8 cellular contexts compared by ENCODE assay signal in the genomic region with DNA sequence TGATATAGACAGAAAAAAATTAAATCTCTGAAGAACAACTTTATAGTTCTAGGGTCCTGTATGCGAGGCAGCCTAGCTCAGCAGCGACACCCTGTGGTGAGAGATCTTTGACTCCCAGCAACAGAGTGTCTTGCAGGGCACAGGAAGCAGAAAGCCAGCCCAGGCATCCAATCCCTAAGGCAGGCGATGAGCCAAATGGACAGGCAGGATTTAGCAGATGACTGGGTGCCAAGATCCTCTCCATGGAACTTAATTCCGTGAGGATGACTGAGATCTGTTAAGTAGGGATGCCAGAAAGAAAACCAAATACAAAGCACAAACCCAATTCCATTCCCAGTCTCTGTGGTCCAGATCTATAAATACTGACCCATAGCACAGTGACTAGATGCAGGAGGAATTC. TPM values are rescaled to one million over a fixed set of nuclear protein-coding genes. Genes with fewer than 3 reads are reported as not detected.
A peak's percentile ranks its signal among the peaks of the same experiment; 100 is the strongest.
DNase-seq lines count a peak whose midpoint lies in the region; ATAC-seq and TF ChIP-seq lines count a peak whose summit lies in the region.

No MANE protein-coding gene starts in this region.

- H3K27me3 ChIP-seq in adrenal gland, result no peaks in the 10 kb centered on the region

- H3K4me1 ChIP-seq in adrenal gland (replicated peaks in 1 of 2), result peaks cover 0 to 7% of the 10 kb centered on the region in 2 donors

- WGBS in adrenal gland, 4 donors, result 8 to 14% (median 11%) methylated on average over 4 of the region's 4 CpGs

- DNase-seq in NCI-H128 (lab: John Stamatoyannopoulos, UW; ENCODE audit: unreplicated experiment), result peak; percentile 41
- peak; percentile 20 to 63 (median 37) for DNase-seq in T-helper 1 cell
- DNase-seq in adrenal gland, result peak; percentile 80 to 95 (median 88)
- peak; percentile 87 for DNase-seq in left cardiac atrium
- peak; percentile 69 for DNase-seq in retina

- H3K9me3 ChIP-seq in adrenal gland (replicated peaks in 1 of 3), result no peaks in the 10 kb centered on the region

- no peak overlapping the region for H3K27ac ChIP-seq in adrenal gland

- intact Hi-C loops in adrenal gland (cut with DNase I) (loop anchor here (5.0 to 10.0 kb wide), 6 partner anchors 183 to 513 kb away; no protein-coding TSS in a partner anchor), left cardiac atrium (cut with DNase I) (loop anchor here (2.0 to 10.0 kb wide), 4 partner anchors 297 to 507 kb away; no protein-coding TSS in a partner anchor)

- no peak overlapping the region for H3K4me3 ChIP-seq in adrenal gland

- H3K36me3 ChIP-seq in adrenal gland (replicated peaks in 1 of 2), result no peaks in the 10 kb centered on the region

- no peak for TF ChIP-seq POLR2A in adrenal gland (IDR thresholded peaks at IDR 0.05)

- peak; percentile 87 to 88 for ATAC-seq in left cardiac atrium
- no peak for ATAC-seq in HG03139 (IDR thresholded peaks at IDR 0.05; ENCODE audit: unreplicated experiment)
- no peak for ATAC-seq in GM19452 (IDR thresholded peaks at IDR 0.05; ENCODE audit: unreplicated experiment)

- TF ChIP-seq CTCF in GM12872 (IDR thresholded peaks at IDR 0.05; ENCODE audit: insufficient read depth, low read depth, low read length) (peak; percentile 83), adrenal gland (IDR thresholded peaks at IDR 0.05) (peak; percentile 73 to 98 (median 86))

RNA-seq across cellular contexts. Expression of gene HLCS, which starts 38.8 kb away (rescaled TPM):
- total RNA-seq in adrenal gland, result 10 to 100 TPM; 13.3 to 34.4 (median 20.4) TPM
- 10 to 100 TPM in 1 of 3 donors, 1 to 10 TPM in 2; 4.4 to 18.3 (median 6.4) TPM for polyA plus RNA-seq in adrenal gland
- 1 to 10 TPM; 8.3 to 8.9 TPM for total RNA-seq in left cardiac atrium

Comparison
In these comparisons a context has a peak if more than half of its experiments do, and no peak if none do; other contexts are left out.
1. DNase-seq: peak in every context shown above with its lines; median percentile 88 in adrenal gland; 87 in left cardiac atrium; 69 in retina; 41 in NCI-H128; 37 in T-helper 1 cell.
2. ATAC-seq: peak in left cardiac atrium (2 of 2); none in HG03139 (single experiment) and GM19452 (single experiment).